Comparison of ENCODE assay signal across 34 cellular contexts in the genomic region with DNA sequence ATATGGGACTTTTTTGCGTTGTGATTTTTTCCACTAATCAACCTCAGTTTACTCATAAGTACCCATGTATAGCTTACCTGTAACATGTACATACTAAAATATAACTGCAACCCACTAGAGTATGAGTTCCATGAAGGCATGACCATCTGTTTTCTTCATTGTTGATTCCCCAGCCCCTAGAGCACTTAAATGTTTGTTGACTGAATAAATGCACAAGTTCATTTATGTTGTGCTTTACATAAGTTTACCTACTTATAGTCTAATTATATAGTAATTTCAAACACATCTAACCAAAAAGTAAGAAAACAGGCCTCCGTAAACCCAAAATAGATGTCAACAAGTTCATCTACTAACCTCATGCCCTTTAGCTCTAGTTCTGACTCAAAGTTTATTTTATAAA. TPM values are rescaled to one million over a fixed set of nuclear protein-coding genes. Genes with fewer than 3 reads are reported as not detected.
A peak's percentile ranks its signal among the peaks of the same experiment; 100 is the strongest.
DNase-seq lines count a peak whose midpoint lies in the region; ATAC-seq, FAIRE-seq and TF ChIP-seq lines count a peak whose summit lies in the region.
"Had no signal": no experiment of that assay in that cellular context is flagged by ENCODE, and none has a peak within 500 bp of the region (broad histone marks: within the 10 kb centered on the region; RNA-seq: fewer than 3 reads in every experiment).

No MANE protein-coding gene starts in this region.

- H3K27ac ChIP-seq in K562 (ENCODE audit: extremely low read depth, low read depth, low read length) = peak overlapping the region; percentile 64
- H3K27ac ChIP-seq: 22Rv1; A549; BLaER1; BLaER1 treated with 17β-estradiol and CSF1 and Interleukin-3, amounts not matched to agents 10 nM and 100 nM; C4-2B had no signal

- peaks cover 3 to 60% of the 10 kb centered on the region in 2 experiments; a peak in 3 of 5 replicates for H3K4me1 ChIP-seq in K562 (replicated peaks in 1 of 2; ENCODE audit: control insufficient read depth in 2 of 2, insufficient read depth in 2 of 2, low read length in 2 of 2)
- H3K4me1 ChIP-seq: A549, BE2C, Caco-2 had no signal

- peak overlapping the region; percentile 18; the same call in 1 of the 2 replicates for H2AFZ ChIP-seq in K562 (ENCODE audit: low read depth, low read length)

- TF ChIP-seq POLR2A in K562 (conservative IDR thresholded peaks at IDR 0.05) = no peak

- H3K9me1 ChIP-seq in K562 (ENCODE audit: control insufficient read depth, insufficient read depth, low read length) = no peaks in the 10 kb centered on the region

- peaks cover 2% of the 10 kb centered on the region; the same call in 2 of the 3 replicates for H3K36me3 ChIP-seq in K562 (ENCODE audit: control insufficient read depth, insufficient read depth, low read length)
- H3K36me3 ChIP-seq: BE2C had no signal

- no peaks in the 10 kb centered on the region for H4K20me1 ChIP-seq in K562 (replicated peaks; ENCODE audit: control insufficient read depth, insufficient read depth, low read length)
- H4K20me1 ChIP-seq: BLaER1; BLaER1 treated with 17β-estradiol and CSF1 and Interleukin-3, amounts not matched to agents 10 nM and 100 nM had no signal

- no peak overlapping the region for H3K4me3 ChIP-seq in K562
- H3K4me3 ChIP-seq: A549; BLaER1; BLaER1 treated with 17β-estradiol and CSF1 and Interleukin-3, amounts not matched to agents 10 nM and 100 nM had no signal

- intact Hi-C loops in K562 (cut with micrococcal nuclease) = loop anchor here (2.0 kb wide), 1 partner anchor 16 kb away; no protein-coding TSS in a partner anchor

- H3K36me3 Mint-ChIP-seq in chondrocyte (ENCODE audit: low read depth) = no peaks in the 10 kb centered on the region
- H3K36me3 Mint-ChIP-seq: CD14-positive monocyte; CD4-positive, alpha-beta memory T cell; CD4-positive, CD25-positive, alpha-beta regulatory T cell; CD8-positive, alpha-beta T cell had no signal

- no TSS peak for BruUV-seq in K562 (replicated peaks; lab: Mats Ljungman, UMichigan)

- no peak for TF ChIP-seq CTCF in K562 (IDR thresholded peaks at IDR 0.05 in 2 of 3, conservative IDR thresholded peaks at IDR 0.05 in 1 of 3; ENCODE audit: insufficient read depth in 2 of 3, low read depth in 1 of 3, low read length in 3 of 3)
- no peak for TF ChIP-seq CTCF in chondrocyte (IDR thresholded peaks at IDR 0.05)

- H3K27ac Mint-ChIP-seq in chondrocyte (ENCODE audit: unreplicated experiment) = no peak overlapping the region
- H3K27ac Mint-ChIP-seq: B cell; CD14-positive monocyte; CD4-positive, alpha-beta memory T cell; CD4-positive, alpha-beta T cell; CD4-positive, CD25-positive, alpha-beta regulatory T cell; CD8-positive, alpha-beta memory T cell; CD8-positive, alpha-beta T cell had no signal

- TF ChIP-seq EP300 in K562 (IDR thresholded peaks at IDR 0.05; ENCODE audit: low read length) = no peak

- peaks cover 19% of the 10 kb centered on the region for H3K27me3 Mint-ChIP-seq in chondrocyte (ENCODE audit: low read depth)

- in situ Hi-C loops in K562 (cut with MboI) = no loop called here

- peak overlapping the region in 1 of 2 experiments; percentile 53; a peak in 2 of 4 replicates for H3K9ac ChIP-seq in K562 (ENCODE audit: insufficient read depth in 1 of 2, low read depth in 2 of 2, low read length in 2 of 2)
- H3K9ac ChIP-seq: BLaER1; BLaER1 treated with 17β-estradiol and CSF1 and Interleukin-3, amounts not matched to agents 10 nM and 100 nM had no signal

- 34% methylated on average over 2 of the region's 2 CpGs for WGBS in K562 (ENCODE audit: insufficient coverage, low coverage, missing lambda C conversion rate)

- H3K79me2 ChIP-seq in K562 (ENCODE audit: control insufficient read depth, insufficient read depth, low read length) = peaks cover 81% of the 10 kb centered on the region

- CTCF ChIA-PET in K562 (lab: Yijun Ruan, JAX; ENCODE audit: low intra/inter-chr PET ratio) = no interaction called here

- ATAC-seq in K562 = no peak
- ATAC-seq: A549; CD8-positive, alpha-beta T cell had no signal

- no peaks in the 10 kb centered on the region for H3K4me1 Mint-ChIP-seq in chondrocyte (ENCODE audit: low read depth)
- H3K4me1 Mint-ChIP-seq: B cell; CD14-positive monocyte; CD4-positive, alpha-beta memory T cell; CD4-positive, CD25-positive, alpha-beta regulatory T cell; CD8-positive, alpha-beta memory T cell had no signal

- no peaks in the 10 kb centered on the region for H3K9me3 ChIP-seq in K562 (replicated peaks; ENCODE audit: control insufficient read depth, insufficient read depth, low read depth, low read length)
- H3K9me3 ChIP-seq: A549; BE2C; BLaER1; BLaER1 treated with 17β-estradiol and CSF1 and Interleukin-3, amounts not matched to agents 10 nM and 100 nM; Caco-2 had no signal

- 0 out of 2 replicates have a peak overlapping the region, but pooled peaks have one; percentile 12 for H3K4me2 ChIP-seq in K562 (ENCODE audit: insufficient read depth, low read length)
- H3K4me2 ChIP-seq: A549; BLaER1; BLaER1 treated with 17β-estradiol and CSF1 and Interleukin-3, amounts not matched to agents 10 nM and 100 nM had no signal

- no peak overlapping the region for H3K4me3 Mint-ChIP-seq in chondrocyte (ENCODE audit: unreplicated experiment)
- H3K4me3 Mint-ChIP-seq: B cell; CD14-positive monocyte; CD4-positive, alpha-beta memory T cell; CD4-positive, alpha-beta T cell; CD8-positive, alpha-beta T cell had no signal

- no peak for TF ChIP-seq RAD21 in K562 (CRISPR knock-in tag; conservative IDR thresholded peaks at IDR 0.05 in 1 of 2, IDR thresholded peaks at IDR 0.05 in 1 of 2)

- no peaks in the 10 kb centered on the region for H3K27me3 ChIP-seq in K562 (ENCODE audit: control insufficient read depth in 2 of 2, insufficient read depth in 2 of 2, low read length in 2 of 2)
- H3K27me3 ChIP-seq: BE2C; BLaER1; BLaER1 treated with 17β-estradiol and CSF1 and Interleukin-3, amounts not matched to agents 10 nM and 100 nM had no signal

- peaks cover 4% of the 10 kb centered on the region for H3K9me3 Mint-ChIP-seq in chondrocyte (ENCODE audit: low read depth)
- H3K9me3 Mint-ChIP-seq: CD4-positive, alpha-beta T cell; CD8-positive, alpha-beta T cell had no signal

- DNase-seq in K562 (ENCODE audit: extremely low read depth in 1 of 4, low spot score in 3 of 4) = no peak
- DNase-seq in chondrocyte (ENCODE audit: low spot score) = no peak
- DNase-seq: 8988T; ACHN; AML-193; BE2C; C1 segment of cervical spinal cord; Caco-2; Calu3; CD4-positive, alpha-beta memory T cell; CD4-positive, alpha-beta T cell; CD4-positive, CD25-positive, alpha-beta regulatory T cell; CD8-positive, alpha-beta memory T cell; CD8-positive, alpha-beta T cell; COR-L47; DMS 273 treated with DMSO at 0.1 percent for 48 hours; DMS153; DMS53; DMS79; DMS79 treated with DMSO at 0.1 percent for 48 hours; DND-41; EL had no signal

- no peak for FAIRE-seq in K562 (lab: Jason Lieb, UNC)
- FAIRE-seq: A204.1, A549, D721Med had no signal

- POLR2A ChIA-PET in K562 (lab: Yijun Ruan, JAX) = interaction anchor here (0.7 to 2.9 kb wide), 9 partner anchors 8 to 41 kb away, joined by 3 to 11 read pairs (median 4); no protein-coding TSS in a partner anchor

TF ChIP-seq in K562, 482 proteins besides CTCF, POLR2A, EP300 and RAD21 (continues in another document):
- TF ChIP-seq ZNF12 (CRISPR knock-in tag; IDR thresholded peaks at IDR 0.05) (no peak), FOSL1 (tag; conservative IDR thresholded peaks at IDR 0.05) (0 out of 2 replicates have a peak, but pooled peaks have one; percentile 2), RFX1 (IDR thresholded peaks at IDR 0.05) (no peak), POLR2H (tag; IDR thresholded peaks at IDR 0.05; ENCODE audit: low read depth) (peak; percentile 20; the same call in 1 of the 2 replicates), HMGN3 (IDR thresholded peaks at IDR 0.05; ENCODE audit: borderline replicate concordance, extremely low read depth, insufficient read length, low read depth, low read length) (no peak), RBFOX2 (IDR thresholded peaks at IDR 0.05; ENCODE audit: low read depth, low read length) (peak; percentile 46; the same call in 1 of the 2 replicates), ZNF311 (CRISPR knock-in tag; IDR thresholded peaks at IDR 0.05) (0 out of 2 replicates have a peak, but pooled peaks have one; percentile 17)
- TF ChIP-seq, protein P1, sequence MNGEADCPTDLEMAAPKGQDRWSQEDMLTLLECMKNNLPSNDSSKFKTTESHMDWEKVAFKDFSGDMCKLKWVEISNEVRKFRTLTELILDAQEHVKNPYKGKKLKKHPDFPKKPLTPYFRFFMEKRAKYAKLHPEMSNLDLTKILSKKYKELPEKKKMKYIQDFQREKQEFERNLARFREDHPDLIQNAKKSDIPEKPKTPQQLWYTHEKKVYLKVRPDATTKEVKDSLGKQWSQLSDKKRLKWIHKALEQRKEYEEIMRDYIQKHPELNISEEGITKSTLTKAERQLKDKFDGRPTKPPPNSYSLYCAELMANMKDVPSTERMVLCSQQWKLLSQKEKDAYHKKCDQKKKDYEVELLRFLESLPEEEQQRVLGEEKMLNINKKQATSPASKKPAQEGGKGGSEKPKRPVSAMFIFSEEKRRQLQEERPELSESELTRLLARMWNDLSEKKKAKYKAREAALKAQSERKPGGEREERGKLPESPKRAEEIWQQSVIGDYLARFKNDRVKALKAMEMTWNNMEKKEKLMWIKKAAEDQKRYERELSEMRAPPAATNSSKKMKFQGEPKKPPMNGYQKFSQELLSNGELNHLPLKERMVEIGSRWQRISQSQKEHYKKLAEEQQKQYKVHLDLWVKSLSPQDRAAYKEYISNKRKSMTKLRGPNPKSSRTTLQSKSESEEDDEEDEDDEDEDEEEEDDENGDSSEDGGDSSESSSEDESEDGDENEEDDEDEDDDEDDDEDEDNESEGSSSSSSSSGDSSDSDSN (IDR thresholded peaks at IDR 0.05; ENCODE audit: borderline replicate concordance in 1 of 2, low read depth in 2 of 2, low read length in 2 of 2) = no peak

RNA-seq across cellular contexts. Expression of a gene that starts 34.7 kb away (rescaled TPM):
- 30.9 and 53.8 TPM in 2 replicates for total RNA-seq in K562 (2011; cell fraction: chromatin; rRNA removed; ENCODE audit: low replicate concordance)
- total RNA-seq in K562 (2011; cell fraction: nucleolus; rRNA removed) = 26.5 and 31.7 TPM in 2 replicates
- total RNA-seq in K562 (2011; cell fraction: nucleoplasm; rRNA removed) = 25.2 and 27.7 TPM in 2 replicates
- total RNA-seq in K562 (2014; rRNA removed) (5.5 and 5.7 TPM in 2 replicates), K562 (2014; rRNA removed; fragmentation: Illumina TruSeq; extraction: Trizol) (6.8 and 7.4 TPM in 2 replicates), K562 (2015; rRNA removed; fragmentation: Illumina TruSeq; extraction: Trizol) (5.7 and 5.8 TPM in 2 replicates), K562 (2021) (6.9 and 7.1 TPM in 2 replicates), chondrocyte (0.39 TPM in 1 of 3 replicates, not detected in the others)
- polyA plus RNA-seq in K562 (2011; rRNA removed) (1.8 and 2.8 TPM in 2 replicates), K562 (2014; fragmentation: Illumina TruSeq; extraction: Trizol) (4.7 and 5.3 TPM in 2 replicates), K562 (2014; fragmentation: Nextera tagmentation; extraction: Ambion mirVana) (under 1 TPM; 0.49 to 0.92 TPM), K562 (2014; rRNA removed) (4.6 TPM in 2 replicates)
- 1.2 and 1.6 TPM in 2 replicates for polyA plus RNA-seq in K562 (2011; cell fraction: cytosol; rRNA removed)
- polyA plus RNA-seq in K562 (2011; cell fraction: nucleus; rRNA removed) = 4.2 and 7.1 TPM in 2 replicates
- polyA plus RNA-seq in K562 (2012) = 3.9 and 7.6 TPM in 2 replicates
- polyA minus RNA-seq in K562 (2011; rRNA and poly(A)+ RNA removed) = 6.5 and 7.1 TPM in 2 replicates
- polyA minus RNA-seq in K562 (2011; cell fraction: cytosol; rRNA and poly(A)+ RNA removed) = 4.7 and 5.5 TPM in 2 replicates
- polyA minus RNA-seq in K562 (2011; cell fraction: nucleus; rRNA and poly(A)+ RNA removed) = 14.5 and 16.0 TPM in 2 replicates
- total RNA-seq: A172; Caco-2; CD4-positive, CD25-positive, alpha-beta regulatory T cell; CD8-positive, alpha-beta T cell had no signal
- polyA plus RNA-seq: AG04450; BJ; CD14-positive monocyte; CD4-positive, CD25-positive, alpha-beta regulatory T cell; CD8-positive, alpha-beta memory T cell had no signal
